Comparison of ENCODE assay signal across 13 cellular contexts in genomic region chr9:134637241-134637640, GRCh38.
DNase-seq lines count a peak whose midpoint lies in the region; FAIRE-seq and TF ChIP-seq lines count a peak whose summit lies in the region.
"Had no signal": no experiment of that assay in that cellular context is flagged by ENCODE, and none has a peak within 500 bp of the region (broad histone marks: within the 10 kb centered on the region; RNA-seq: fewer than 3 reads in every experiment).

No MANE protein-coding gene starts in this region.

- H3K4me3 ChIP-seq in BLaER1 treated with 17β-estradiol and CSF1 and Interleukin-3, amounts not matched to agents 10 nM and 100 nM: no peak overlapping the region
- no peak overlapping the region for H3K4me3 ChIP-seq in retinal pigment epithelial cell (ENCODE audit: low read length)
- H3K4me3 ChIP-seq: Peyer's patch had no signal

- no peaks in the 10 kb centered on the region for H3K36me3 ChIP-seq in BLaER1 treated with 17β-estradiol and CSF1 and Interleukin-3, amounts not matched to agents 10 nM and 100 nM
- H3K36me3 ChIP-seq: Peyer's patch had no signal

- H3K27ac ChIP-seq in BLaER1 treated with 17β-estradiol and CSF1 and Interleukin-3, amounts not matched to agents 10 nM and 100 nM: peak overlapping the region in 6 of 11 experiments; percentile 16 to 75 (median 70); a peak in 11 of 22 replicates
- H3K27ac ChIP-seq: Peyer's patch had no signal

- DNase-seq in RCC 7860 (ENCODE audit: low spot score) (peak; percentile 95), glomerular visceral epithelial cell (ENCODE audit: extremely low spot score) (peak; percentile 52), retinal pigment epithelial cell (ENCODE audit: low read depth) (no peak), NCI-H1105 (lab: John Stamatoyannopoulos, UW) (no peak), NCI-H526 treated with DMSO at 0.1 percent for 48 hours (lab: John Stamatoyannopoulos, UW) (no peak), NCI-H1417 (lab: John Stamatoyannopoulos, UW) (no peak), NCI-H1694 treated with DMSO at 0.1 percent for 48 hours (lab: John Stamatoyannopoulos, UW) (no peak)
- DNase-seq: activated CD4-positive, alpha-beta memory T cell treated with anti-CD3 and anti-CD28 coated beads, Interleukin-2, amount 10 ng/mL, durations not matched to agents 7 days and 5 days; NCI-H2081 treated with DMSO at 0.1 percent for 48 hours; stimulated activated CD4-positive, alpha-beta T cell treated with anti-CD3 and anti-CD28 coated beads, Interleukin-12 subunit alpha, Interleukin-12 subunit beta, amount 100 ng/mL, for 4 hours had no signal

- no peak for FAIRE-seq in RCC 7860 (lab: Jason Lieb, UNC)
- FAIRE-seq: endothelial cell of umbilical vein had no signal

- peak overlapping the region; percentile 48 to 100 (median 99) for H3K4me2 ChIP-seq in BLaER1 treated with 17β-estradiol and CSF1 and Interleukin-3, amounts not matched to agents 10 nM and 100 nM

- H3K9me3 ChIP-seq in BLaER1 treated with 17β-estradiol and CSF1 and Interleukin-3, amounts not matched to agents 10 nM and 100 nM (replicated peaks in 1 of 11): peaks cover 0 to 14% (median 4%) of the 10 kb centered on the region in 11 experiments; a peak in 5 of 22 replicates

- H3K27me3 ChIP-seq in BLaER1 treated with 17β-estradiol and CSF1 and Interleukin-3, amounts not matched to agents 10 nM and 100 nM: peaks cover 0 to 42% (median 0%) of the 10 kb centered on the region in 11 experiments; a peak in 9 of 22 replicates
- H3K27me3 ChIP-seq: Peyer's patch had no signal

- peak overlapping the region in 6 of 11 experiments; percentile 11 to 63 (median 58); a peak in 10 of 22 replicates for H3K9ac ChIP-seq in BLaER1 treated with 17β-estradiol and CSF1 and Interleukin-3, amounts not matched to agents 10 nM and 100 nM

- peaks cover 23 to 93% (median 81%) of the 10 kb centered on the region in 10 experiments for H3K4me1 ChIP-seq in BLaER1 treated with 17β-estradiol and CSF1 and Interleukin-3, amounts not matched to agents 10 nM and 100 nM
- H3K4me1 ChIP-seq: Peyer's patch had no signal

- peak; percentile 28 for TF ChIP-seq CTCF in retinal pigment epithelial cell (conservative IDR thresholded peaks at IDR 0.05; ENCODE audit: low read depth, low read length)

- H4K20me1 ChIP-seq in BLaER1 treated with 17β-estradiol and CSF1 and Interleukin-3, amounts not matched to agents 10 nM and 100 nM: peaks cover 0 to 8% (median 0%) of the 10 kb centered on the region in 11 experiments; a peak in 1 of 22 replicates

Comparison
In these comparisons a context has a peak if more than half of its experiments do, and no peak if none do; other contexts are left out.
1. DNase-seq: peak in RCC 7860 (single experiment) and glomerular visceral epithelial cell (single experiment); none in retinal pigment epithelial cell (single experiment), NCI-H1105 (single experiment), NCI-H526 treated with DMSO at 0.1 percent for 48 hours (single experiment), NCI-H1417 (0 of 3) and NCI-H1694 treated with DMSO at 0.1 percent for 48 hours (single experiment).